In the genomic region with DNA sequence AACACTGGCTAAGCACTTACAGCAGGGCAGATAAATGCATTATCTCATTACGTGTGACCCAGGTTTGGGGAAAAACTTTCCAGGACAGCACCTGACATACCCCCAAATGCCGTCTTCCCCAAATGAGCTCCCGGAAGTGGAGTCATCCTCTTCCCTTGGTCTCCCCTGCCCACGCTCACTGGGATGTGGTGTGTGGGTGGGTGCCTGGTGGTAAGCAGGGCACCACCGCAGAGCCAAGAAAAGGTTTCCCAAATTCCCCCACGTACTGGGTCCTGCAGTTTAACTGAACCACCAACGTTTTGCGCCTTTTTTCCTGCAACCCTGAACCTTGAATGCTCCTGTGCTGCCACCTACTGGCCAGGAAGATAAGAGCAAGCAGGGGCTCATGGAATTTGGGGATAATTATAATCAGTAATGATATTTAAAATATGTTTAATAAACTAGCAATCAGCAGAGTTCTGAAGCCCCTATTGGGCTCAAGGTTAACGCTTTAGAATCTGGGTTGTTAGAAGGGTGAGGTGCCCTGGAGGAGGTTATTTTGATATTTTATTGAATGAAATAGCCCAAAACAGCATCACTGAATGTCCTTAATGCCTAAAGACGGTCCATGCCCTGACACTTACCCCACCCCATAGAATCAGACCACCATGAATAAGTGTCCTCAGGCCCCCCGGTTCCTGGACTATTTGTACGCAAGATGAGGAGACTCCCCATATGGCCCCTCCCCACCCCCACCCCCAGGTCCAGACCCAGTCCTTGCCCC, we compare ENCODE assay signal across 8 cellular contexts. TPM values are rescaled to one million over a fixed set of nuclear protein-coding genes. Genes with fewer than 3 reads are reported as not detected.
DNase-seq lines count a peak whose midpoint lies in the region; ATAC-seq and TF ChIP-seq lines count a peak whose summit lies in the region.

No MANE protein-coding gene starts in this region.

- H3K4me2 ChIP-seq in mesenchymal stem cell (ENCODE audit: low read length, poor library complexity, severe bottlenecking), result no peak overlapping the region

- no peak overlapping the region for H2AK5ac ChIP-seq in mesenchymal stem cell (ENCODE audit: low read length, severe bottlenecking)

- no peak overlapping the region for H3K23ac ChIP-seq in mesenchymal stem cell (ENCODE audit: low read length in 2 of 2)

- H3K27me3 Mint-ChIP-seq in activated CD4-positive, alpha-beta T cell treated with anti-CD3 and anti-CD28 coated beads, Interleukin-2, amount 10 ng/mL, durations not matched to agents 24 days and 14 days, result peaks cover 13% of the 10 kb centered on the region

- H2BK120ac ChIP-seq in mesenchymal stem cell (ENCODE audit: low read depth, low read length), result no peak overlapping the region

- H3K4ac ChIP-seq in mesenchymal stem cell (ENCODE audit: low read depth in 1 of 2, low read length in 2 of 2), result no peak overlapping the region

- no peak overlapping the region for H3K27ac Mint-ChIP-seq in activated CD4-positive, alpha-beta T cell treated with anti-CD3 and anti-CD28 coated beads, Interleukin-2, amount 10 ng/mL, durations not matched to agents 24 days and 14 days

- H3K79me1 ChIP-seq in mesenchymal stem cell (replicated peaks; ENCODE audit: low read length, poor library complexity, severe bottlenecking), result no peaks in the 10 kb centered on the region

- H3K27me3 ChIP-seq in mesenchymal stem cell (ENCODE audit: control insufficient read depth in 1 of 2, insufficient read depth in 1 of 2, low read length in 2 of 2), result peaks cover 28 to 61% of the 10 kb centered on the region in 2 experiments

- no peak overlapping the region for H3K14ac ChIP-seq in mesenchymal stem cell (ENCODE audit: low read length in 2 of 2)

- no peak overlapping the region for H3K4me3 Mint-ChIP-seq in activated CD4-positive, alpha-beta T cell treated with anti-CD3 and anti-CD28 coated beads, Interleukin-2, amount 10 ng/mL, durations not matched to agents 24 days and 14 days

- H3K4me1 Mint-ChIP-seq in activated CD4-positive, alpha-beta T cell treated with anti-CD3 and anti-CD28 coated beads, Interleukin-2, amount 10 ng/mL, durations not matched to agents 24 days and 14 days, result peaks cover 4% of the 10 kb centered on the region

- no peaks in the 10 kb centered on the region for H3K9me3 ChIP-seq in mesenchymal stem cell (ENCODE audit: control insufficient read depth, low read length)

- H2BK12ac ChIP-seq in mesenchymal stem cell (ENCODE audit: low read length in 2 of 2), result no peak overlapping the region

- intact Hi-C loops in activated CD4-positive, alpha-beta T cell treated with anti-CD3 and anti-CD28 coated beads, Interleukin-2, amount 10 ng/mL, durations not matched to agents 24 days and 14 days (cut with micrococcal nuclease), result no loop called here

- no peak overlapping the region for H4K91ac ChIP-seq in mesenchymal stem cell (ENCODE audit: low read length)

- H3K4me3 ChIP-seq in GM12875 (ENCODE audit: low read depth, low read length), result no peak overlapping the region
- H3K4me3 ChIP-seq in mesenchymal stem cell (ENCODE audit: insufficient read depth in 1 of 2, low read depth in 1 of 2, low read length in 2 of 2), result no peak overlapping the region

- DNase-seq in A172 (ENCODE audit: low spot score), result peak; percentile 45
- DNase-seq in NCI-H2227 (lab: John Stamatoyannopoulos, UW; ENCODE audit: unreplicated experiment), result peak; percentile 80
- peak; percentile 87 for DNase-seq in activated CD4-positive, alpha-beta T cell treated with anti-CD3 and anti-CD28 coated beads, Interleukin-2, amount 10 ng/mL, durations not matched to agents 24 days and 14 days
- DNase-seq in dermis microvascular lymphatic vessel endothelial cell (ENCODE audit: low read depth in 2 of 2), result peak; percentile 26 to 54
- peak; percentile 47 for DNase-seq in mesenchymal stem cell
- peak; percentile 81 for DNase-seq in stimulated activated CD8-positive, alpha-beta memory T cell treated with anti-CD3 and anti-CD28 coated beads, Interleukin-4, amount 100 ng/mL, for 48 hours

- no peaks in the 10 kb centered on the region for H3K4me1 ChIP-seq in mesenchymal stem cell (ENCODE audit: control insufficient read depth, insufficient read depth, low read depth, low read length)

- no peaks in the 10 kb centered on the region for H3K36me3 Mint-ChIP-seq in activated CD4-positive, alpha-beta T cell treated with anti-CD3 and anti-CD28 coated beads, Interleukin-2, amount 10 ng/mL, durations not matched to agents 24 days and 14 days (ENCODE audit: low read depth)

- H3K18ac ChIP-seq in mesenchymal stem cell (ENCODE audit: low read depth in 1 of 2, low read length in 2 of 2), result no peak overlapping the region

- no peak overlapping the region for H3K27ac ChIP-seq in mesenchymal stem cell (ENCODE audit: low read length, poor library complexity, severe bottlenecking)

- no peaks in the 10 kb centered on the region for H3K36me3 ChIP-seq in mesenchymal stem cell (ENCODE audit: control insufficient read depth in 1 of 2, insufficient read depth in 2 of 2, low read depth in 1 of 2, low read length in 2 of 2)

- 55% methylated on average over 4 of the region's 12 CpGs for WGBS in mesenchymal stem cell

- H2BK15ac ChIP-seq in mesenchymal stem cell (ENCODE audit: low read depth, poor library complexity, severe bottlenecking), result no peak overlapping the region

- H4K8ac ChIP-seq in mesenchymal stem cell (ENCODE audit: low read length), result no peak overlapping the region

- H2AFZ ChIP-seq in mesenchymal stem cell (ENCODE audit: low read depth, low read length), result no peak overlapping the region

- no peak overlapping the region for H2BK5ac ChIP-seq in mesenchymal stem cell (ENCODE audit: low read depth, low read length, poor library complexity, severe bottlenecking)

- H3K9ac ChIP-seq in mesenchymal stem cell (ENCODE audit: low read length), result no peak overlapping the region

- no peak for ATAC-seq in GM21737 (IDR thresholded peaks at IDR 0.05; ENCODE audit: unreplicated experiment)

- H3K9me3 Mint-ChIP-seq in activated CD4-positive, alpha-beta T cell treated with anti-CD3 and anti-CD28 coated beads, Interleukin-2, amount 10 ng/mL, durations not matched to agents 24 days and 14 days, result no peaks in the 10 kb centered on the region

- peak; percentile 76 for TF ChIP-seq CTCF in GM12875 (IDR thresholded peaks at IDR 0.05; ENCODE audit: borderline replicate concordance, insufficient read depth, low read depth, low read length)

RNA-seq across cellular contexts. Expression of a gene that starts 8.0 kb away (rescaled TPM):
- total RNA-seq in A172 (2014; rRNA removed; shearing (Covaris generic)), result not detected in 2 replicates
- total RNA-seq in activated CD4-positive, alpha-beta T cell treated with anti-CD3 and anti-CD28 coated beads, Interleukin-2, amount 10 ng/mL, durations not matched to agents 24 days and 14 days, result not detected in 2 replicates
- total RNA-seq in dermis microvascular lymphatic vessel endothelial cell, result not detected in 2 replicates
- not detected for polyA plus RNA-seq in mesenchymal stem cell (2013, experiment 1 of 2)
- polyA plus RNA-seq in mesenchymal stem cell (2013, experiment 2 of 2), result not detected

RNA-seq across cellular contexts. Expression of a gene that starts 41.6 kb away (rescaled TPM):
- total RNA-seq in A172 (2014; rRNA removed; shearing (Covaris generic)), result 3.1 and 4.6 TPM in 2 replicates
- total RNA-seq in activated CD4-positive, alpha-beta T cell treated with anti-CD3 and anti-CD28 coated beads, Interleukin-2, amount 10 ng/mL, durations not matched to agents 24 days and 14 days, result 0.37 and 0.47 TPM in 2 replicates
- under 0.01 TPM in 1 of 2 replicates, not detected in the other for total RNA-seq in dermis microvascular lymphatic vessel endothelial cell
- 3.7 TPM for polyA plus RNA-seq in mesenchymal stem cell (2013, experiment 1 of 2)
- polyA plus RNA-seq in mesenchymal stem cell (2013, experiment 2 of 2), result 3.1 TPM
